ENCODE assay signal across 1 cellular context in genomic region chr6:106066984-106067383, GRCh38.
TF ChIP-seq lines count a peak whose summit lies in the region.

No MANE protein-coding gene starts in this region.

TF ChIP-seq in IMR-90, 13 proteins besides CTCF, POLR2A, EP300 and RAD21 (continued from another document):
- no peak for TF ChIP-seq SMC3 (IDR thresholded peaks at IDR 0.05; ENCODE audit: low read depth, low read length)
- TF ChIP-seq CEBPB (IDR thresholded peaks at IDR 0.05; ENCODE audit: low read depth, low read length): no peak
- no peak for TF ChIP-seq MAZ (IDR thresholded peaks at IDR 0.05; ENCODE audit: borderline replicate concordance, low read depth, low read length)
- no peak for TF ChIP-seq RCOR1 (IDR thresholded peaks at IDR 0.05; ENCODE audit: insufficient replicate concordance, low read length)
